ENCODE assay signal across 10 cellular contexts in genomic region chr1:3598051-3598471, GRCh38. TPM values are rescaled to one million over a fixed set of nuclear protein-coding genes. Genes with fewer than 3 reads are reported as not detected.
DNase-seq lines count a peak whose midpoint lies in the region; ATAC-seq and TF ChIP-seq lines count a peak whose summit lies in the region.
"Had no signal": no experiment of that assay in that cellular context is flagged by ENCODE, and none has a peak within 500 bp of the region (broad histone marks: within the 10 kb centered on the region; RNA-seq: fewer than 3 reads in every experiment).

No MANE protein-coding gene starts in this region.

- no peaks in the 10 kb centered on the region for H3K36me3 ChIP-seq in CD8-positive, alpha-beta memory T cell (ENCODE audit: insufficient read depth, low read length)
- no peaks in the 10 kb centered on the region for H3K36me3 ChIP-seq in Loucy (ENCODE audit: insufficient read depth, low read length)

- H3K9me3 ChIP-seq in CD8-positive, alpha-beta memory T cell (ENCODE audit: low read length) = no peaks in the 10 kb centered on the region
- no peaks in the 10 kb centered on the region for H3K9me3 ChIP-seq in Loucy (ENCODE audit: insufficient read depth, low read depth, low read length)

- no peak for ATAC-seq in HG03196 (IDR thresholded peaks at IDR 0.05; ENCODE audit: unreplicated experiment)

- no peaks in the 10 kb centered on the region for H3K36me3 Mint-ChIP-seq in CD8-positive, alpha-beta memory T cell
- no peaks in the 10 kb centered on the region for H3K36me3 Mint-ChIP-seq in neural crest cell (ENCODE audit: low read depth)

- POLR2A ChIA-PET in CD8-positive, alpha-beta memory T cell (lab: Charles Lee) = no interaction called here

- H3K4me1 ChIP-seq in CD8-positive, alpha-beta memory T cell (ENCODE audit: insufficient read depth, low read length) = peaks cover 26% of the 10 kb centered on the region
- H3K4me1 ChIP-seq in Loucy (ENCODE audit: insufficient read depth, low read length, poor library complexity, severe bottlenecking) = peaks cover 44% of the 10 kb centered on the region

- peak overlapping the region; percentile 34 for H3K4me3 ChIP-seq in CD8-positive, alpha-beta memory T cell (ENCODE audit: low read length)
- H3K4me3 ChIP-seq in Loucy (ENCODE audit: low read length, poor library complexity, severe bottlenecking) (peak overlapping the region; percentile 63), fibroblast of pulmonary artery (replicated peaks; ENCODE audit: low read depth, low read length) (no peak overlapping the region), dorsolateral prefrontal cortex (peak overlapping the region in 19 of 59 donors; percentile 3 to 45 (median 20))

- H3K27me3 ChIP-seq in CD8-positive, alpha-beta memory T cell (ENCODE audit: insufficient read depth, low read length, poor library complexity, severe bottlenecking) = no peaks in the 10 kb centered on the region
- no peaks in the 10 kb centered on the region for H3K27me3 ChIP-seq in Loucy (ENCODE audit: insufficient read depth, low read length, poor library complexity, severe bottlenecking)
- no peaks in the 10 kb centered on the region for H3K27me3 ChIP-seq in dorsolateral prefrontal cortex

- no peaks in the 10 kb centered on the region for H3F3A ChIP-seq in Loucy (ENCODE audit: low read depth)

- intact Hi-C loops in dorsolateral prefrontal cortex (cut with DNase I) = no loop called here

- DNase-seq in CD8-positive, alpha-beta memory T cell = no peak
- DNase-seq in fibroblast of pulmonary artery (ENCODE audit: low read depth) = peak; percentile 40
- DNase-seq in neural crest cell (ENCODE audit: low read depth, low spot score) = peak; percentile 29
- no peak for DNase-seq in activated naive CD4-positive, alpha-beta T cell (lab: John Stamatoyannopoulos, UW)
- no peak for DNase-seq in dorsolateral prefrontal cortex
- DNase-seq in NCI-H1105 treated with DMSO at 0.1 percent for 48 hours (lab: John Stamatoyannopoulos, UW) = no peak
- DNase-seq: NCI-H774, T-helper 1 cell had no signal

- H3K4me2 ChIP-seq in Loucy (ENCODE audit: low read depth, low read length, poor library complexity, severe bottlenecking) = peak overlapping the region; percentile 54

- H3K4me3 Mint-ChIP-seq in CD8-positive, alpha-beta memory T cell = peak overlapping the region; percentile 41 to 88 (median 80)
- H3K4me3 Mint-ChIP-seq in neural crest cell = peak overlapping the region; percentile 44

- no peaks in the 10 kb centered on the region for H3K9me3 Mint-ChIP-seq in CD8-positive, alpha-beta memory T cell
- H3K9me3 Mint-ChIP-seq in neural crest cell = no peaks in the 10 kb centered on the region

- H3K27ac ChIP-seq in CD8-positive, alpha-beta memory T cell (ENCODE audit: low read depth, low read length) = no peak overlapping the region
- peak overlapping the region in 1 of 59 donors; percentile 57 for H3K27ac ChIP-seq in dorsolateral prefrontal cortex

- H3K9ac ChIP-seq in Loucy (ENCODE audit: low read depth, low read length, poor library complexity, severe bottlenecking) = peak overlapping the region; percentile 72

- peaks cover 0 to 4% of the 10 kb centered on the region in 2 donors for H3K27me3 Mint-ChIP-seq in CD8-positive, alpha-beta memory T cell
- no peaks in the 10 kb centered on the region for H3K27me3 Mint-ChIP-seq in neural crest cell (ENCODE audit: low read depth)

- H3K9me2 ChIP-seq in Loucy (replicated peaks; ENCODE audit: low read depth, low read length) = no peaks in the 10 kb centered on the region

- H3K4me1 Mint-ChIP-seq in CD8-positive, alpha-beta memory T cell = peaks cover 14 to 24% (median 15%) of the 10 kb centered on the region in 3 donors
- peaks cover 22% of the 10 kb centered on the region for H3K4me1 Mint-ChIP-seq in neural crest cell

- H3K27ac Mint-ChIP-seq in CD8-positive, alpha-beta memory T cell = peak overlapping the region in 2 of 8 donors; percentile 85 to 87
- H3K27ac Mint-ChIP-seq in neural crest cell (ENCODE audit: unreplicated experiment) = peak overlapping the region; percentile 78

- H4K20me1 ChIP-seq in Loucy (ENCODE audit: insufficient read depth, low read length, poor library complexity, severe bottlenecking) = no peaks in the 10 kb centered on the region

- H2AFZ ChIP-seq in Loucy (ENCODE audit: low read length) = no peak overlapping the region

- H3K79me2 ChIP-seq in Loucy (ENCODE audit: insufficient read depth, low read length) = peaks cover 20% of the 10 kb centered on the region; the same call in 1 of the 2 replicates

- CTCF ChIA-PET in CD8-positive, alpha-beta memory T cell (lab: Charles Lee) = interaction anchor here (0.9 to 2.6 kb wide), 4 partner anchors 21 to 71 kb away, joined by 3 to 8 read pairs (median 3); no protein-coding TSS in a partner anchor

- TF ChIP-seq CTCF in Loucy (conservative IDR thresholded peaks at IDR 0.05; ENCODE audit: low read length) (no peak), fibroblast of pulmonary artery (IDR thresholded peaks at IDR 0.05; ENCODE audit: low read length, missing control alignments) (no peak), neural crest cell (conservative IDR thresholded peaks at IDR 0.05) (no peak), dorsolateral prefrontal cortex (IDR thresholded peaks at IDR 0.05 in 54 of 56, conservative IDR thresholded peaks at IDR 0.05 in 2 of 56; ENCODE audit: low read depth in 1 of 56, partially characterized antibody in 56 of 56) (no peak)

RNA-seq across cellular contexts. Expression of gene MEGF6, which starts 13.2 kb away (rescaled TPM):
- 10 to 100 TPM; 10.8 to 12.0 TPM for total RNA-seq in CD8-positive, alpha-beta memory T cell
- polyA plus RNA-seq in CD8-positive, alpha-beta memory T cell = 3.4 TPM
- total RNA-seq in neural crest cell (36.7 and 38.8 TPM in 2 replicates), dorsolateral prefrontal cortex (10 to 100 TPM in 11 of 120 experiments, 1 to 10 TPM in 109; 1.1 to 14.8 (median 6.1) TPM)

RNA-seq across cellular contexts. Expression of gene TPRG1L, which starts 26.8 kb away (rescaled TPM):
- 10 to 100 TPM; 18.9 to 21.1 TPM for total RNA-seq in CD8-positive, alpha-beta memory T cell
- 47.7 TPM for polyA plus RNA-seq in CD8-positive, alpha-beta memory T cell
- total RNA-seq in neural crest cell (14.5 and 14.9 TPM in 2 replicates), dorsolateral prefrontal cortex (100 to 1,000 TPM in 101 of 120 experiments, 10 to 100 TPM in 19; 52.0 to 163 (median 121) TPM)

RNA-seq across cellular contexts. Expression of gene WRAP73, which starts 51.8 kb away (rescaled TPM):
- 10 to 100 TPM; 26.1 to 30.7 TPM for total RNA-seq in CD8-positive, alpha-beta memory T cell
- 33.8 TPM for polyA plus RNA-seq in CD8-positive, alpha-beta memory T cell
- total RNA-seq in neural crest cell = 26.0 and 28.9 TPM in 2 replicates
- 10 to 100 TPM; 13.3 to 33.0 (median 22.0) TPM for total RNA-seq in dorsolateral prefrontal cortex

RNA-seq across cellular contexts. Expression of gene TP73, which starts 54.3 kb away (rescaled TPM):
- under 1 TPM; 0.49 to 0.63 TPM for total RNA-seq in CD8-positive, alpha-beta memory T cell
- polyA plus RNA-seq in CD8-positive, alpha-beta memory T cell = 0.20 TPM
- total RNA-seq in neural crest cell (1.5 and 2.1 TPM in 2 replicates), dorsolateral prefrontal cortex (under 1 TPM in 65 of 120 experiments, not detected in 55; 0.10 to 0.85 (median 0.25) TPM)

Comparison
In these comparisons a context has a peak if more than half of its experiments do, and no peak if none do; other contexts are left out.
1. DNase-seq: peak in fibroblast of pulmonary artery (single experiment) and neural crest cell (single experiment); none in CD8-positive, alpha-beta memory T cell (0 of 5), activated naive CD4-positive, alpha-beta T cell (0 of 4), dorsolateral prefrontal cortex (0 of 10) and NCI-H1105 treated with DMSO at 0.1 percent for 48 hours (single experiment).